ENCODE assay signal across 8 cellular contexts in genomic region chr10:132421377-132422168, GRCh38.
A peak's percentile ranks its signal among the peaks of the same experiment; 100 is the strongest.
DNase-seq lines count a peak whose midpoint lies in the region; ATAC-seq and TF ChIP-seq lines count a peak whose summit lies in the region.

No MANE protein-coding gene starts in this region.

- peak; percentile 73 for DNase-seq in activated CD8-positive, alpha-beta memory T cell treated with anti-CD3 and anti-CD28 coated beads for 24 hours
- no peak for DNase-seq in activated CD8-positive, alpha-beta memory T cell treated with anti-CD3 and anti-CD28 coated beads, Interleukin-2, amount 50 U/mL, for 4 hours
- DNase-seq in SKM-1 treated with dmso at 0.1 percent for 144 hours (lab: John Stamatoyannopoulos, UW; ENCODE audit: unreplicated experiment) (peak; percentile 81), fibroblast of gingiva (ENCODE audit: low read depth) (peak; percentile 68), iPS-NIHi7 (ENCODE audit: extremely low spot score) (no peak), NCI-H128 (lab: John Stamatoyannopoulos, UW; ENCODE audit: unreplicated experiment) (no peak)

- H3K4me3 Mint-ChIP-seq in nephron, result peak overlapping the region in 2 of 3 experiments; percentile 19 to 34

- no peaks in the 10 kb centered on the region for H3K36me3 Mint-ChIP-seq in nephron (ENCODE audit: low read depth)

- H3K27me3 Mint-ChIP-seq in nephron (ENCODE audit: low read depth), result no peaks in the 10 kb centered on the region

- TF ChIP-seq CTCF in nephron (IDR thresholded peaks at IDR 0.05; ENCODE audit: unreplicated experiment in 3 of 3), result no peak

- H3K27ac Mint-ChIP-seq in nephron, result peak overlapping the region in 2 of 3 experiments; percentile 57 to 94

- peak; percentile 38 for ATAC-seq in HG03571 (IDR thresholded peaks at IDR 0.05; ENCODE audit: unreplicated experiment)

- H3K4me1 Mint-ChIP-seq in nephron, result peaks cover 50% of the 10 kb centered on the region

- H3K9me3 Mint-ChIP-seq in nephron, result no peaks in the 10 kb centered on the region

Comparison
In these comparisons a context has a peak if more than half of its experiments do, and no peak if none do; other contexts are left out.
1. DNase-seq: peak in activated CD8-positive, alpha-beta memory T cell treated with anti-CD3 and anti-CD28 coated beads for 24 hours (single experiment), SKM-1 treated with dmso at 0.1 percent for 144 hours (single experiment) and fibroblast of gingiva (single experiment); none in activated CD8-positive, alpha-beta memory T cell treated with anti-CD3 and anti-CD28 coated beads, Interleukin-2, amount 50 U/mL, for 4 hours (single experiment), iPS-NIHi7 (single experiment) and NCI-H128 (single experiment).